8 cellular contexts compared by ENCODE assay signal in the genomic region with DNA sequence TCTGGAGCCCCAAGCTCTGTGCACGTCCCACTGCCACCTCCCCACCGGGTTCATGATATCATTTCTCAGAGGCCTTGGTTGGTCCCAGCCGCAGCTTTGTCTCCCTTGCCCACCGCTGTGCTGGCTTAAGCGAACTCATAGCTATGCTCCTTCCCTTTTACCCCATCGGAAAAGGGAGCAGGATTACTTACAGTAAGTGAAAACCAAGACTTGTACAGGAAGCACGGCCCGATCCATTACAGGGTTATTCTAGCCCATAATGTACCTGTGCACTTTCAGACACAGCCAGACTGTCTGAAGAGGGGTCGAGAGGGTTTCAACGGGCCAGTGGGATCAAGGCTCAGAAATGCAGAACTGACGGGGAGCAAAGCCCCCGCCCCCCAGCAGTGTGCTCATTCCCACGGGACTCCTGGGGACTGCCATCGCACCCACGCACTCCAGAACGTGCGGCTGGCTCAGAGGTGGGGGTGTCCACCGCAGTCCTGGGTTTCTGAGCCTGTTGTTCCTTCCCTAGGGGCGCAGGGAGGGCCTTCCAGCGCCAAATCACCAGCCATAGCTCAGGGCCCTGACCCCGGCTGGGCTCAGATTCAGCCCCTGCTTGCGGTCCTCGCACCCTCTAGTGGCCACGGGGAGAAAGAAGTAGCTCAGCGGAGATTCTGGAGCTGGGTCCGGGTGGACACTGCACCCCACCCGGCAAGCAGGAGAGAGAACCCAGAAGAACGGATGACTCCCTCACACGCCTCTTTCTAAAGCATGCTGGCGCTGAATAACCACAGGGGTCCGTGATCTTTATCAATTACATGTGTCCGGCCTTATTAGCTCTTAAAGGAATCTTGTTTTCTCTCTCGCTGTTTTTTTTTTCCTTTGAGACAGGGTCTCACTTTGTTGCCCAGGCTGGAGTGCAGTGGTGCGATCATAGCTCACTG. TPM values are rescaled to one million over a fixed set of nuclear protein-coding genes. Genes with fewer than 3 reads are reported as not detected.
DNase-seq lines count a peak whose midpoint lies in the region; TF ChIP-seq lines count a peak whose summit lies in the region.

No MANE protein-coding gene starts in this region.

- H3K4me1 Mint-ChIP-seq in brain, result peaks cover 8% of the 10 kb centered on the region

- H3K27me3 Mint-ChIP-seq in brain, result no peaks in the 10 kb centered on the region

- H3K4me3 Mint-ChIP-seq in brain, result peak overlapping the region in 1 of 5 experiments; percentile 4

- H3K9me3 Mint-ChIP-seq in brain, result peaks cover 0 to 3% (median 0%) of the 10 kb centered on the region in 5 experiments

- peak overlapping the region in 1 of 5 experiments; percentile 78 for H3K27ac Mint-ChIP-seq in brain

- no peaks in the 10 kb centered on the region for H3K36me3 Mint-ChIP-seq in brain

- peak; percentile 88 for DNase-seq in ELF-1 (ENCODE audit: low read depth, low spot score)
- peak; percentile 57 for DNase-seq in H4 (ENCODE audit: low spot score)
- DNase-seq in MV-4-11 (lab: John Stamatoyannopoulos, UW), result peak; percentile 53
- peak; percentile 64 for DNase-seq in UCSD-AML1 (lab: John Stamatoyannopoulos, UW; ENCODE audit: unreplicated experiment)
- DNase-seq in iPS-NIHi7 (ENCODE audit: extremely low spot score), result peak; percentile 96
- DNase-seq in stimulated activated CD4-positive, alpha-beta T cell treated with anti-CD3 and anti-CD28 coated beads, Interleukin-12 subunit alpha, Interleukin-12 subunit beta, amount 100 ng/mL, for 24 hours (ENCODE audit: low read depth in 2 of 2), result peak; percentile 24 to 66
- no peak for DNase-seq in cerebellar nuclear complex (lab: John Stamatoyannopoulos, UW)

- peak; percentile 79 to 89 for TF ChIP-seq CTCF in brain (conservative IDR thresholded peaks at IDR 0.05)

RNA-seq across cellular contexts. Expression of a gene that starts 44.9 kb away (rescaled TPM):
- 14.4 and 33.8 TPM in 2 replicates for total RNA-seq in H4 (2014; rRNA removed; shearing (Covaris generic))
- 63.5 TPM for polyA plus RNA-seq in brain (ENCODE audit: insufficient read depth, low read depth, low replicate concordance)

Comparison
In these comparisons a context has a peak if more than half of its experiments do, and no peak if none do; other contexts are left out.
1. DNase-seq: peak in ELF-1 (single experiment), H4 (single experiment), MV-4-11 (single experiment), UCSD-AML1 (single experiment), iPS-NIHi7 (single experiment) and stimulated activated CD4-positive, alpha-beta T cell treated with anti-CD3 and anti-CD28 coated beads, Interleukin-12 subunit alpha, Interleukin-12 subunit beta, amount 100 ng/mL, for 24 hours (2 of 2); none in cerebellar nuclear complex (0 of 2).